ENCODE assay signal across 1 cellular context in genomic region chr6:46184114-46184513, GRCh38.
TF ChIP-seq lines count a peak whose summit lies in the region.

No MANE protein-coding gene starts in this region.

TF ChIP-seq in WTC11, 78 proteins besides CTCF, POLR2A, EP300 and RAD21 (continued from another document):
- TF ChIP-seq AFF4 (CRISPR knock-in tag; IDR thresholded peaks at IDR 0.05; ENCODE audit: borderline replicate concordance), result no peak
- TF ChIP-seq SP1 (CRISPR knock-in tag; conservative IDR thresholded peaks at IDR 0.05), result no peak
